ENCODE assay signal across 28 cellular contexts in genomic region chr16:2457267-2457666, GRCh38. TPM values are rescaled to one million over a fixed set of nuclear protein-coding genes. Genes with fewer than 3 reads are reported as not detected.
"Had no signal": no experiment of that assay in that cellular context is flagged by ENCODE, and none has a peak within 500 bp of the region (broad histone marks: within the 10 kb centered on the region; RNA-seq: fewer than 3 reads in every experiment).

No MANE protein-coding gene starts in this region.

- H3K27me3 Mint-ChIP-seq: activated CD4-positive, alpha-beta T cell treated with anti-CD3 and anti-CD28 coated beads for 36 hours; activated naive CD8-positive, alpha-beta T cell treated with anti-CD3 and anti-CD28 coated beads for 36 hours; effector memory CD8-positive, alpha-beta T cell; stimulated activated memory B cell treated with anti-CD40 and anti-IgM and Interleukin-4, amounts not matched to agents 10 μg/mL and 1 μg/mL and 100 μg/mL, for 72 hours had no signal

- H3K36me3 Mint-ChIP-seq: natural killer cell had no signal

- H3K4me3 Mint-ChIP-seq: activated CD4-positive, alpha-beta T cell treated with anti-CD3 and anti-CD28 coated beads for 36 hours; activated naive CD8-positive, alpha-beta T cell treated with anti-CD3 and anti-CD28 coated beads for 36 hours; natural killer cell; stimulated activated memory B cell treated with anti-CD40 and anti-IgM and Interleukin-4, amounts not matched to agents 10 μg/mL and 1 μg/mL and 100 μg/mL, for 72 hours; WTC11 had no signal

- H3K4me1 ChIP-seq: colonic mucosa had no signal

- H3K27ac ChIP-seq: colonic mucosa, dorsolateral prefrontal cortex, esophagus squamous epithelium, gastrocnemius medialis, heart left ventricle, stomach, suprapubic skin, tibial nerve, uterus had no signal

- H3K9me3 ChIP-seq: colonic mucosa, esophagus squamous epithelium, gastrocnemius medialis, heart left ventricle, stomach, suprapubic skin, tibial nerve, uterus had no signal

- H3K4me3 ChIP-seq: colonic mucosa, dorsolateral prefrontal cortex, esophagus squamous epithelium, gastrocnemius medialis, heart left ventricle, stomach, suprapubic skin, tibial nerve, uterus had no signal

- H3K9me3 Mint-ChIP-seq: activated naive CD8-positive, alpha-beta T cell treated with anti-CD3 and anti-CD28 coated beads for 36 hours; effector memory CD8-positive, alpha-beta T cell; natural killer cell; stimulated activated memory B cell treated with anti-CD40 and anti-IgM and Interleukin-4, amounts not matched to agents 10 μg/mL and 1 μg/mL and 100 μg/mL, for 72 hours; WTC11 had no signal

- ATAC-seq: activated CD4-positive, alpha-beta T cell treated with anti-CD3 and anti-CD28 coated beads for 36 hours; effector memory CD8-positive, alpha-beta T cell; gastrocnemius medialis; heart left ventricle; left cardiac atrium; natural killer cell; sciatic nerve; stimulated activated memory B cell treated with anti-CD40 and anti-IgM and Interleukin-4, amounts not matched to agents 10 μg/mL and 1 μg/mL and 100 μg/mL, for 72 hours; WTC11 had no signal

- DNase-seq: activated CD4-positive, alpha-beta T cell treated with anti-CD3 and anti-CD28 coated beads for 36 hours; activated CD4-positive, alpha-beta T cell treated with anti-CD3 and anti-CD28 coated beads, Interleukin-2, amount 50 U/mL, for 4 hours; activated CD8-positive, alpha-beta memory T cell treated with anti-CD3 and anti-CD28 coated beads for 24 hours; activated CD8-positive, alpha-beta memory T cell treated with anti-CD3 and anti-CD28 coated beads, Interleukin-2, amount 50 U/mL, for 48 hours; activated naive CD4-positive, alpha-beta T cell treated with Interleukin-2 at 50 U/mL for 16 hours; activated naive CD8-positive, alpha-beta T cell treated with anti-CD3 and anti-CD28 coated beads for 36 hours; activated T-cell treated with anti-CD3 and anti-CD28 coated beads, Interleukin-2, amount 50 U/mL, for 48 hours; colonic mucosa; dorsolateral prefrontal cortex; effector memory CD8-positive, alpha-beta T cell; esophagus squamous epithelium; gastrocnemius medialis; heart left ventricle; left cardiac atrium; midbrain; natural killer cell; occipital lobe; small intestine; stomach; uterus had no signal

- H3K27me3 ChIP-seq: colonic mucosa, dorsolateral prefrontal cortex, esophagus squamous epithelium, gastrocnemius medialis, heart left ventricle, stomach, suprapubic skin, tibial nerve, uterus had no signal

- H3K36me3 ChIP-seq: colonic mucosa, gastrocnemius medialis, uterus had no signal

- FAIRE-seq: bronchial epithelial cell, islet of Langerhans, small intestine, TTC549 had no signal

- H3K27ac Mint-ChIP-seq: activated CD4-positive, alpha-beta T cell treated with anti-CD3 and anti-CD28 coated beads for 36 hours; activated naive CD8-positive, alpha-beta T cell treated with anti-CD3 and anti-CD28 coated beads for 36 hours; effector memory CD8-positive, alpha-beta T cell; natural killer cell; stimulated activated memory B cell treated with anti-CD40 and anti-IgM and Interleukin-4, amounts not matched to agents 10 μg/mL and 1 μg/mL and 100 μg/mL, for 72 hours had no signal

RNA-seq across cellular contexts. Expression of gene NTN3, which starts 13.8 kb away (rescaled TPM):
- total RNA-seq: activated CD4-positive, alpha-beta T cell treated with anti-CD3 and anti-CD28 coated beads for 36 hours; activated naive CD8-positive, alpha-beta T cell treated with anti-CD3 and anti-CD28 coated beads for 36 hours; bronchial epithelial cell; colonic mucosa; gastrocnemius medialis; natural killer cell; suprapubic skin had no signal
- polyA plus RNA-seq: heart left ventricle, stomach had no signal
